ENCODE assay signal across 10 cellular contexts in the genomic region with DNA sequence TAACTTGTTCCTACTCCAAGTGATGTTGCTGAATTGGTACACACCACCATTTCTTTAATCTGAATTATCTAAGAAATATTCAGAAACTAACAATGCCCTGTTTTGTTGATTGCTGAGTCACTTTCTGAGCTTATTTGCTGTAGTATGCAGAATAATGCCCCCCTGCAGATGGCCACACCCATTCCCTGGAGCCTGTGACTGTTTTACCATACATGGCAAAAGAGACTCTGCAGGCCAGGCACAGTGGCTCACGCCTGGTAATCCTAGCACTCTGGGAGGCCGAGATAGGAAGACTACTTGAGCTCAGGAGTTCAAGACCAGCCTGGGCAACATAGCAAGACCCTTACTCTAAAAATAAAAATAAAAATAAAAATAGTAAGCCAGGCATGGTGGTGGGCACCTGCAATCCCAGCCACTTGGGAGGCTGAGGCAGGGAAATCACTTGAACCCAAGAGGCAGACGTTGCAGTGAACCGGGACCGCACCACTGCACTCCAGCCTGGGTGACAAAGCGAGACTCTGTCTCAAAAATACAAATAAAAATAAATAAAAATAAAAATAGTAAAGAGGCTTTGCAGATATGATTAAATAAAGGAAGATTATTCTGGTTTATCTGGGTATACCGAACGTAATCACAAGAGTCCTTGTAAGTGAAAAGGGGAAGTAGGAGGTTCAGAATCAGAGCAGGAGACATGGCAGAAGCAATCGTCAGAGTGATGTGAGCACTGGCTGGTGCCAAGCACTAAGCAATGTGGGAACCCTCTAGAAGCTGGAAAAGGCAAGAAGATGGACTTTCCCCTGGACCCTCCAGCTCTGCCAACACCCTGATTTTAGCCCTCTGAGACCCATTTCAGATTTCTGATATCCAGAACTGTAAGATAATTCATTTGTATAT. TPM values are rescaled to one million over a fixed set of nuclear protein-coding genes. Genes with fewer than 3 reads are reported as not detected.
DNase-seq lines count a peak whose midpoint lies in the region; ATAC-seq and TF ChIP-seq lines count a peak whose summit lies in the region.
"Had no signal": no experiment of that assay in that cellular context is flagged by ENCODE, and none has a peak within 500 bp of the region (broad histone marks: within the 10 kb centered on the region; RNA-seq: fewer than 3 reads in every experiment).

No MANE protein-coding gene starts in this region.

- H3K36me3 ChIP-seq in esophagus squamous epithelium = peaks cover 0 to 81% (median 21%) of the 10 kb centered on the region in 3 donors

- TF ChIP-seq POLR2A in esophagus squamous epithelium (IDR thresholded peaks at IDR 0.05) = no peak

- H3K27ac ChIP-seq in esophagus squamous epithelium = peak overlapping the region; percentile 23 to 64 (median 50)
- H3K27ac ChIP-seq: coronary artery had no signal

- no peak for ATAC-seq in activated naive CD8-positive, alpha-beta T cell treated with anti-CD3 and anti-CD28 coated beads, Interleukin-2, amount 50 U/mL, for 24 hours
- no peak for ATAC-seq in stimulated activated memory B cell treated with anti-CD40 and anti-IgM and Interleukin-4, amounts not matched to agents 10 μg/mL and 1 μg/mL and 100 μg/mL, for 72 hours
- ATAC-seq in GM21390 (IDR thresholded peaks at IDR 0.05; ENCODE audit: unreplicated experiment) = no peak

- DNase-seq in activated naive CD8-positive, alpha-beta T cell treated with anti-CD3 and anti-CD28 coated beads, Interleukin-2, amount 50 U/mL, for 24 hours = no peak
- DNase-seq in RPMI8226 (peak; percentile 72), esophagus squamous epithelium (lab: John Stamatoyannopoulos, UW) (no peak), GM20000 (ENCODE audit: low spot score) (no peak), superior temporal gyrus (ENCODE audit: extremely low spot score) (no peak)
- DNase-seq: nephron progenitor cell had no signal

- TF ChIP-seq CTCF in esophagus squamous epithelium (IDR thresholded peaks at IDR 0.05) (no peak), GM20000 (IDR thresholded peaks at IDR 0.05; ENCODE audit: extremely low read depth, missing control alignments) (no peak)

- no peaks in the 10 kb centered on the region for H3K27me3 Mint-ChIP-seq in activated naive CD8-positive, alpha-beta T cell
- no peaks in the 10 kb centered on the region for H3K27me3 Mint-ChIP-seq in activated naive CD8-positive, alpha-beta T cell treated with anti-CD3 and anti-CD28 coated beads, Interleukin-2, amount 50 U/mL, for 24 hours
- no peaks in the 10 kb centered on the region for H3K27me3 Mint-ChIP-seq in stimulated activated memory B cell treated with anti-CD40 and anti-IgM and Interleukin-4, amounts not matched to agents 10 μg/mL and 1 μg/mL and 100 μg/mL, for 72 hours

- peaks cover 0 to 14% (median 8%) of the 10 kb centered on the region in 3 donors for H3K4me1 ChIP-seq in esophagus squamous epithelium

- peak overlapping the region; percentile 41 for H3K27ac Mint-ChIP-seq in activated naive CD8-positive, alpha-beta T cell
- H3K27ac Mint-ChIP-seq in activated naive CD8-positive, alpha-beta T cell treated with anti-CD3 and anti-CD28 coated beads, Interleukin-2, amount 50 U/mL, for 24 hours = no peak overlapping the region
- H3K27ac Mint-ChIP-seq in stimulated activated memory B cell treated with anti-CD40 and anti-IgM and Interleukin-4, amounts not matched to agents 10 μg/mL and 1 μg/mL and 100 μg/mL, for 72 hours = peak overlapping the region; percentile 15

- intact Hi-C loops in esophagus squamous epithelium (cut with DNase I) = no loop called here

- no peak overlapping the region for H3K4me3 Mint-ChIP-seq in activated naive CD8-positive, alpha-beta T cell
- no peak overlapping the region for H3K4me3 Mint-ChIP-seq in activated naive CD8-positive, alpha-beta T cell treated with anti-CD3 and anti-CD28 coated beads, Interleukin-2, amount 50 U/mL, for 24 hours
- H3K4me3 Mint-ChIP-seq in stimulated activated memory B cell treated with anti-CD40 and anti-IgM and Interleukin-4, amounts not matched to agents 10 μg/mL and 1 μg/mL and 100 μg/mL, for 72 hours = no peak overlapping the region
- H3K4me3 Mint-ChIP-seq: nephron progenitor cell had no signal

- H3K9me3 ChIP-seq in esophagus squamous epithelium = no peaks in the 10 kb centered on the region

- H3K27me3 ChIP-seq in esophagus squamous epithelium = no peaks in the 10 kb centered on the region

- H3K4me1 Mint-ChIP-seq in activated naive CD8-positive, alpha-beta T cell (ENCODE audit: low read depth) = peaks cover 21% of the 10 kb centered on the region
- H3K4me1 Mint-ChIP-seq in activated naive CD8-positive, alpha-beta T cell treated with anti-CD3 and anti-CD28 coated beads, Interleukin-2, amount 50 U/mL, for 24 hours = peaks cover 27% of the 10 kb centered on the region
- peaks cover 36% of the 10 kb centered on the region for H3K4me1 Mint-ChIP-seq in stimulated activated memory B cell treated with anti-CD40 and anti-IgM and Interleukin-4, amounts not matched to agents 10 μg/mL and 1 μg/mL and 100 μg/mL, for 72 hours
- H3K4me1 Mint-ChIP-seq: nephron progenitor cell had no signal

- WGBS in esophagus squamous epithelium, 2 donors = 73% methylated on average over 9 of the region's 9 CpGs

- no peak overlapping the region for H3K4me3 ChIP-seq in esophagus squamous epithelium
- H3K4me3 ChIP-seq: coronary artery had no signal

- no peaks in the 10 kb centered on the region for H3K9me3 Mint-ChIP-seq in activated naive CD8-positive, alpha-beta T cell (ENCODE audit: low read depth)
- H3K9me3 Mint-ChIP-seq in activated naive CD8-positive, alpha-beta T cell treated with anti-CD3 and anti-CD28 coated beads, Interleukin-2, amount 50 U/mL, for 24 hours = no peaks in the 10 kb centered on the region
- H3K9me3 Mint-ChIP-seq in stimulated activated memory B cell treated with anti-CD40 and anti-IgM and Interleukin-4, amounts not matched to agents 10 μg/mL and 1 μg/mL and 100 μg/mL, for 72 hours = no peaks in the 10 kb centered on the region

- peaks cover 20% of the 10 kb centered on the region for H3K36me3 Mint-ChIP-seq in activated naive CD8-positive, alpha-beta T cell
- peaks cover 39% of the 10 kb centered on the region for H3K36me3 Mint-ChIP-seq in activated naive CD8-positive, alpha-beta T cell treated with anti-CD3 and anti-CD28 coated beads, Interleukin-2, amount 50 U/mL, for 24 hours (ENCODE audit: low read depth)
- H3K36me3 Mint-ChIP-seq in stimulated activated memory B cell treated with anti-CD40 and anti-IgM and Interleukin-4, amounts not matched to agents 10 μg/mL and 1 μg/mL and 100 μg/mL, for 72 hours = peaks cover 44% of the 10 kb centered on the region

RNA-seq across cellular contexts. Expression of gene PCYT1A, which starts 19.0 kb away (rescaled TPM):
- total RNA-seq in esophagus squamous epithelium = 100 to 1,000 TPM in 2 of 4 donors, 10 to 100 TPM in 2; 62.9 to 104 (median 91.7) TPM

RNA-seq across cellular contexts. Expression of gene DYNLT2B, which starts 49.5 kb away (rescaled TPM):
- 10 to 100 TPM in 1 of 4 donors, 1 to 10 TPM in 3; 6.6 to 16.6 (median 8.4) TPM for total RNA-seq in esophagus squamous epithelium

RNA-seq across cellular contexts. Expression of gene SLC51A, which starts 52.2 kb away (rescaled TPM):
- total RNA-seq in esophagus squamous epithelium = 1 to 10 TPM in 1 of 4 donors, not detected in 3; 1.1 TPM

RNA-seq across cellular contexts. Expression of gene ZDHHC19, which starts 57.3 kb away (rescaled TPM):
- total RNA-seq in esophagus squamous epithelium = not detected
